Comparison of ENCODE assay signal across 8 cellular contexts in genomic region chr15:52040167-52040900, GRCh38. TPM values are rescaled to one million over a fixed set of nuclear protein-coding genes. Genes with fewer than 3 reads are reported as not detected.
DNase-seq lines count a peak whose midpoint lies in the region; ATAC-seq and TF ChIP-seq lines count a peak whose summit lies in the region.

No MANE protein-coding gene starts in this region.

- H3K9me2 ChIP-seq in hepatocyte (replicated peaks; ENCODE audit: insufficient read depth), result no peaks in the 10 kb centered on the region

- WGBS in hepatocyte (ENCODE audit: low lambda C conversion rate, missing lambda C conversion rate), result 40% methylated on average over 1 of the region's 1 CpG
- WGBS in esophagus muscularis mucosa, result 35% methylated on average over 1 of the region's 1 CpG

- no peak for ATAC-seq in activated CD4-positive, alpha-beta T cell treated with anti-CD3 and anti-CD28 coated beads for 36 hours
- ATAC-seq in WTC11 (peak; percentile 43), GM18868 (IDR thresholded peaks at IDR 0.05; ENCODE audit: unreplicated experiment) (no peak)

- H3K36me3 ChIP-seq in hepatocyte (replicated peaks; ENCODE audit: insufficient read depth, low read depth), result no peaks in the 10 kb centered on the region
- H3K36me3 ChIP-seq in esophagus muscularis mucosa, result no peaks in the 10 kb centered on the region

- H3K4me1 Mint-ChIP-seq in activated CD4-positive, alpha-beta T cell treated with anti-CD3 and anti-CD28 coated beads for 36 hours, result peaks cover 60% of the 10 kb centered on the region
- H3K4me1 Mint-ChIP-seq in activated CD4-positive, alpha-beta T cell treated with anti-CD3 and anti-CD28 coated beads, Interleukin-2, amount 10 ng/mL, durations not matched to agents 7 days and 5 days, result peaks cover 36% of the 10 kb centered on the region
- peaks cover 65% of the 10 kb centered on the region for H3K4me1 Mint-ChIP-seq in WTC11

- no peaks in the 10 kb centered on the region for H3K27me3 ChIP-seq in hepatocyte
- H3K27me3 ChIP-seq in esophagus muscularis mucosa, result no peaks in the 10 kb centered on the region

- DNase-seq in activated CD4-positive, alpha-beta T cell treated with anti-CD3 and anti-CD28 coated beads for 36 hours, result no peak
- no peak for DNase-seq in activated CD4-positive, alpha-beta T cell treated with anti-CD3 and anti-CD28 coated beads, Interleukin-2, amount 10 ng/mL, durations not matched to agents 7 days and 5 days
- DNase-seq in WTC11 (ENCODE audit: low spot score) (no peak), hepatocyte (ENCODE audit: low spot score) (peak; percentile 21), superior temporal gyrus (ENCODE audit: extremely low spot score) (peak; percentile 72), GF-D8 (lab: John Stamatoyannopoulos, UW) (no peak), esophagus muscularis mucosa (ENCODE audit: extremely low spot score) (no peak)

- H3K9me3 Mint-ChIP-seq in activated CD4-positive, alpha-beta T cell treated with anti-CD3 and anti-CD28 coated beads for 36 hours (ENCODE audit: low read depth), result no peaks in the 10 kb centered on the region
- H3K9me3 Mint-ChIP-seq in activated CD4-positive, alpha-beta T cell treated with anti-CD3 and anti-CD28 coated beads, Interleukin-2, amount 10 ng/mL, durations not matched to agents 7 days and 5 days, result no peaks in the 10 kb centered on the region
- H3K9me3 Mint-ChIP-seq in WTC11, result no peaks in the 10 kb centered on the region

- intact Hi-C loops in activated CD4-positive, alpha-beta T cell treated with anti-CD3 and anti-CD28 coated beads for 36 hours (cut with DNase I, micrococcal nuclease), result loop anchor here in 1 of 2 experiments (5.0 kb wide), 1 partner anchor 33 kb away; no protein-coding TSS in a partner anchor
- intact Hi-C loops in esophagus muscularis mucosa (cut with DNase I), result no loop called here

- no peak overlapping the region for H2AFZ ChIP-seq in hepatocyte

- no peaks in the 10 kb centered on the region for H3K9me3 ChIP-seq in hepatocyte (ENCODE audit: low read depth)
- no peaks in the 10 kb centered on the region for H3K9me3 ChIP-seq in esophagus muscularis mucosa

- no peak for TF ChIP-seq POLR2A in esophagus muscularis mucosa (IDR thresholded peaks at IDR 0.05; ENCODE audit: low read depth)

- H3K27ac ChIP-seq in hepatocyte, result peak overlapping the region; percentile 42
- H3K27ac ChIP-seq in esophagus muscularis mucosa (replicated peaks in 1 of 4), result peak overlapping the region in 2 of 4 donors; percentile 28

- peaks cover 82% of the 10 kb centered on the region for H4K20me1 ChIP-seq in hepatocyte (ENCODE audit: insufficient read depth, poor library complexity, severe bottlenecking)

- CTCF ChIA-PET in activated CD4-positive, alpha-beta T cell treated with anti-CD3 and anti-CD28 coated beads for 36 hours (lab: Charles Lee), result interaction anchor here (0.6 to 1.9 kb wide), 8 partner anchors 11 to 965 kb away, joined by 3 to 6 read pairs (median 3); no protein-coding TSS in a partner anchor
- CTCF ChIA-PET in activated CD4-positive, alpha-beta T cell treated with anti-CD3 and anti-CD28 coated beads, Interleukin-2, amount 10 ng/mL, durations not matched to agents 7 days and 5 days (lab: Charles Lee), result interaction anchor here (1.1 to 1.3 kb wide), 3 partner anchors 10 to 38 kb away, joined by 3 read pairs; no protein-coding TSS in a partner anchor
- CTCF ChIA-PET in WTC11 (lab: Charles Lee), result interaction anchor here (1.1 to 1.2 kb wide), 2 partner anchors 38 to 105 kb away, joined by 3 to 5 read pairs; no protein-coding TSS in a partner anchor

- no peak overlapping the region for H3K4me3 ChIP-seq in hepatocyte
- no peak overlapping the region for H3K4me3 ChIP-seq in esophagus muscularis mucosa

- H3K27me3 Mint-ChIP-seq in activated CD4-positive, alpha-beta T cell treated with anti-CD3 and anti-CD28 coated beads for 36 hours, result no peaks in the 10 kb centered on the region
- H3K27me3 Mint-ChIP-seq in activated CD4-positive, alpha-beta T cell treated with anti-CD3 and anti-CD28 coated beads, Interleukin-2, amount 10 ng/mL, durations not matched to agents 7 days and 5 days, result no peaks in the 10 kb centered on the region
- no peaks in the 10 kb centered on the region for H3K27me3 Mint-ChIP-seq in WTC11 (ENCODE audit: low read depth)

- POLR2A ChIA-PET in activated CD4-positive, alpha-beta T cell treated with anti-CD3 and anti-CD28 coated beads for 36 hours (lab: Charles Lee), result no interaction called here
- POLR2A ChIA-PET in activated CD4-positive, alpha-beta T cell treated with anti-CD3 and anti-CD28 coated beads, Interleukin-2, amount 10 ng/mL, durations not matched to agents 7 days and 5 days (lab: Charles Lee), result interaction anchor here (0.5 kb wide), 1 partner anchor 186 kb away, joined by 5 read pairs; no protein-coding TSS in a partner anchor
- POLR2A ChIA-PET in WTC11 (lab: Charles Lee), result no interaction called here

- TF ChIP-seq EP300 in esophagus muscularis mucosa (IDR thresholded peaks at IDR 0.05), result no peak

- H3K4me1 ChIP-seq in hepatocyte (ENCODE audit: insufficient read depth) (peaks cover 27% of the 10 kb centered on the region), esophagus muscularis mucosa (peaks cover 31 to 85% (median 68%) of the 10 kb centered on the region in 4 donors)

- peak overlapping the region; percentile 4 for H3K4me2 ChIP-seq in hepatocyte

- H3K79me2 ChIP-seq in hepatocyte, result peaks cover 99% of the 10 kb centered on the region

- H3K4me3 Mint-ChIP-seq in activated CD4-positive, alpha-beta T cell treated with anti-CD3 and anti-CD28 coated beads for 36 hours, result no peak overlapping the region
- no peak overlapping the region for H3K4me3 Mint-ChIP-seq in activated CD4-positive, alpha-beta T cell treated with anti-CD3 and anti-CD28 coated beads, Interleukin-2, amount 10 ng/mL, durations not matched to agents 7 days and 5 days
- H3K4me3 Mint-ChIP-seq in WTC11, result no peak overlapping the region

- peak overlapping the region; percentile 34 for H3K27ac Mint-ChIP-seq in activated CD4-positive, alpha-beta T cell treated with anti-CD3 and anti-CD28 coated beads for 36 hours
- H3K27ac Mint-ChIP-seq in activated CD4-positive, alpha-beta T cell treated with anti-CD3 and anti-CD28 coated beads, Interleukin-2, amount 10 ng/mL, durations not matched to agents 7 days and 5 days, result no peak overlapping the region
- H3K27ac Mint-ChIP-seq in WTC11, result peak overlapping the region; percentile 6

- TF ChIP-seq CTCF in WTC11 (IDR thresholded peaks at IDR 0.05) (no peak), hepatocyte (IDR thresholded peaks at IDR 0.05; ENCODE audit: poor library complexity) (no peak), esophagus muscularis mucosa (IDR thresholded peaks at IDR 0.05) (no peak)

- peaks cover 15% of the 10 kb centered on the region for H3K36me3 Mint-ChIP-seq in activated CD4-positive, alpha-beta T cell treated with anti-CD3 and anti-CD28 coated beads for 36 hours (ENCODE audit: low read depth)
- peaks cover 19% of the 10 kb centered on the region for H3K36me3 Mint-ChIP-seq in activated CD4-positive, alpha-beta T cell treated with anti-CD3 and anti-CD28 coated beads, Interleukin-2, amount 10 ng/mL, durations not matched to agents 7 days and 5 days (ENCODE audit: low read depth)
- no peaks in the 10 kb centered on the region; the same call in 1 of the 2 replicates for H3K36me3 Mint-ChIP-seq in WTC11

TF ChIP-seq in WTC11, 78 proteins besides CTCF, POLR2A, EP300 and RAD21 (continues in another document):
- TF ChIP-seq ZNF317 (CRISPR knock-in tag; IDR thresholded peaks at IDR 0.05; ENCODE audit: borderline replicate concordance, low read depth), result no peak
- TF ChIP-seq FOXP1 (CRISPR knock-in tag; IDR thresholded peaks at IDR 0.05; ENCODE audit: borderline replicate concordance), result no peak
- no peak for TF ChIP-seq FOXP4 (CRISPR knock-in tag; IDR thresholded peaks at IDR 0.05)
- no peak for TF ChIP-seq ZBTB21 (CRISPR knock-in tag; IDR thresholded peaks at IDR 0.05; ENCODE audit: borderline replicate concordance)
- TF ChIP-seq, protein P1, sequence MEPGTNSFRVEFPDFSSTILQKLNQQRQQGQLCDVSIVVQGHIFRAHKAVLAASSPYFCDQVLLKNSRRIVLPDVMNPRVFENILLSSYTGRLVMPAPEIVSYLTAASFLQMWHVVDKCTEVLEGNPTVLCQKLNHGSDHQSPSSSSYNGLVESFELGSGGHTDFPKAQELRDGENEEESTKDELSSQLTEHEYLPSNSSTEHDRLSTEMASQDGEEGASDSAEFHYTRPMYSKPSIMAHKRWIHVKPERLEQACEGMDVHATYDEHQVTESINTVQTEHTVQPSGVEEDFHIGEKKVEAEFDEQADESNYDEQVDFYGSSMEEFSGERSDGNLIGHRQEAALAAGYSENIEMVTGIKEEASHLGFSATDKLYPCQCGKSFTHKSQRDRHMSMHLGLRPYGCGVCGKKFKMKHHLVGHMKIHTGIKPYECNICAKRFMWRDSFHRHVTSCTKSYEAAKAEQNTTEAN (CRISPR knock-in tag; IDR thresholded peaks at IDR 0.05), result no peak
- no peak for TF ChIP-seq ELF4 (CRISPR knock-in tag; IDR thresholded peaks at IDR 0.05; ENCODE audit: low read depth)
- no peak for TF ChIP-seq SP1 (CRISPR knock-in tag; conservative IDR thresholded peaks at IDR 0.05)
- no peak for TF ChIP-seq ETV6 (CRISPR knock-in tag; IDR thresholded peaks at IDR 0.05)

RNA-seq across cellular contexts. Expression of gene MAPK6, which starts 21.3 kb away (rescaled TPM):
- total RNA-seq in activated CD4-positive, alpha-beta T cell treated with anti-CD3 and anti-CD28 coated beads for 36 hours, result 10 to 100 TPM; 27.3 to 28.1 TPM
- total RNA-seq in activated CD4-positive, alpha-beta T cell treated with anti-CD3 and anti-CD28 coated beads, Interleukin-2, amount 10 ng/mL, durations not matched to agents 7 days and 5 days, result 10 to 100 TPM; 23.4 to 25.4 TPM
- total RNA-seq in WTC11 (2021) (82.2 to 95.1 TPM (median 83.2 TPM) in 3 replicates), hepatocyte (114 and 123 TPM in 2 replicates), esophagus muscularis mucosa (10 to 100 TPM; 13.3 to 19.4 (median 14.2) TPM)
- 27.6 and 37.8 TPM in 2 replicates for polyA plus RNA-seq in hepatocyte

Comparison
In these comparisons a context has a peak if more than half of its experiments do, and no peak if none do; other contexts are left out.
1. DNase-seq: peak in hepatocyte (single experiment) and superior temporal gyrus (single experiment); none in activated CD4-positive, alpha-beta T cell treated with anti-CD3 and anti-CD28 coated beads for 36 hours (single experiment), activated CD4-positive, alpha-beta T cell treated with anti-CD3 and anti-CD28 coated beads, Interleukin-2, amount 10 ng/mL, durations not matched to agents 7 days and 5 days (single experiment), WTC11 (single experiment), GF-D8 (single experiment) and esophagus muscularis mucosa (single experiment).